Comparison of ENCODE assay signal across 8 cellular contexts in genomic region chr11:57648791-57649735, GRCh38. TPM values are rescaled to one million over a fixed set of nuclear protein-coding genes. Genes with fewer than 3 reads are reported as not detected.
DNase-seq lines count a peak whose midpoint lies in the region; ATAC-seq and TF ChIP-seq lines count a peak whose summit lies in the region.

No MANE protein-coding gene starts in this region.

- H3K9me3 Mint-ChIP-seq in activated CD8-positive, alpha-beta T cell treated with anti-CD3 and anti-CD28 coated beads for 36 hours = no peaks in the 10 kb centered on the region

- H3K36me3 ChIP-seq in skeletal muscle satellite cell (ENCODE audit: insufficient read depth, low read length) = no peaks in the 10 kb centered on the region
- no peaks in the 10 kb centered on the region for H3K36me3 ChIP-seq in BE2C

- H3K4me3 ChIP-seq in skeletal muscle satellite cell (ENCODE audit: low read length) = peak overlapping the region; percentile 50
- no peak overlapping the region; the same call in 1 of the 2 replicates for H3K4me3 ChIP-seq in BE2C (ENCODE audit: low read depth, low read length)

- TF ChIP-seq CTCF in activated CD8-positive, alpha-beta T cell treated with anti-CD3 and anti-CD28 coated beads for 36 hours (IDR thresholded peaks at IDR 0.05) = no peak
- TF ChIP-seq CTCF in BE2C (IDR thresholded peaks at IDR 0.05; ENCODE audit: low read depth, low read length) = no peak

- H3K4me1 ChIP-seq in skeletal muscle satellite cell (ENCODE audit: control insufficient read depth, insufficient read depth, low read length) (peaks cover 35% of the 10 kb centered on the region), BE2C (no peaks in the 10 kb centered on the region)

- peak; percentile 32 for DNase-seq in DMS79 treated with DMSO at 0.1 percent for 48 hours (lab: John Stamatoyannopoulos, UW)
- DNase-seq in DMS79 (lab: John Stamatoyannopoulos, UW) = no peak
- peak; percentile 42 for DNase-seq in activated CD8-positive, alpha-beta T cell treated with anti-CD3 and anti-CD28 coated beads for 36 hours
- peak; percentile 25 for DNase-seq in glomerular visceral epithelial cell (ENCODE audit: extremely low spot score)
- no peak for DNase-seq in NCI-H1436 treated with DMSO at 0.1 percent for 48 hours (lab: John Stamatoyannopoulos, UW)
- DNase-seq in BE2C = no peak
- DNase-seq in NCI-H524 treated with DMSO at 0.1 percent for 48 hours (lab: John Stamatoyannopoulos, UW) = no peak

- peak overlapping the region; percentile 65 for H3K4me2 ChIP-seq in skeletal muscle satellite cell (ENCODE audit: low read length)

- H3K9ac ChIP-seq in skeletal muscle satellite cell (ENCODE audit: low read depth, low read length) = no peak overlapping the region

- no peaks in the 10 kb centered on the region for H3K36me3 Mint-ChIP-seq in activated CD8-positive, alpha-beta T cell treated with anti-CD3 and anti-CD28 coated beads for 36 hours (ENCODE audit: low read depth)

- peaks cover 43% of the 10 kb centered on the region for H3K4me1 Mint-ChIP-seq in activated CD8-positive, alpha-beta T cell treated with anti-CD3 and anti-CD28 coated beads for 36 hours (ENCODE audit: low read depth)

- intact Hi-C loops in activated CD8-positive, alpha-beta T cell treated with anti-CD3 and anti-CD28 coated beads for 36 hours (cut with micrococcal nuclease) = no loop called here

- H3K9me3 ChIP-seq in skeletal muscle satellite cell (replicated peaks; ENCODE audit: low read length) (no peaks in the 10 kb centered on the region), BE2C (no peaks in the 10 kb centered on the region)

- H3K27me3 ChIP-seq in skeletal muscle satellite cell (ENCODE audit: control insufficient read depth, insufficient read depth, low read length) = peaks cover 49% of the 10 kb centered on the region
- H3K27me3 ChIP-seq in BE2C = peaks cover 35% of the 10 kb centered on the region

- H3K27me3 Mint-ChIP-seq in activated CD8-positive, alpha-beta T cell treated with anti-CD3 and anti-CD28 coated beads for 36 hours = peaks cover 42% of the 10 kb centered on the region

- peak; percentile 34 for ATAC-seq in activated CD8-positive, alpha-beta T cell treated with anti-CD3 and anti-CD28 coated beads for 36 hours

- CTCF ChIA-PET in activated CD8-positive, alpha-beta T cell treated with anti-CD3 and anti-CD28 coated beads for 36 hours (lab: Charles Lee) = interaction anchor here (1.0 to 11.7 kb wide), 6 partner anchors 9 to 155 kb away, joined by 3 to 346 read pairs (median 6); partner anchors contain the start of gene UBE2L6

- POLR2A ChIA-PET in activated CD8-positive, alpha-beta T cell treated with anti-CD3 and anti-CD28 coated beads for 36 hours (lab: Charles Lee) = interaction anchor here (0.6 to 1.5 kb wide), 6 partner anchors 9 to 929 kb away, joined by 3 to 8 read pairs (median 3); no protein-coding TSS in a partner anchor

- peak overlapping the region; percentile 66 for H3K27ac Mint-ChIP-seq in activated CD8-positive, alpha-beta T cell treated with anti-CD3 and anti-CD28 coated beads for 36 hours

- peak overlapping the region; percentile 64 for H3K4me3 Mint-ChIP-seq in activated CD8-positive, alpha-beta T cell treated with anti-CD3 and anti-CD28 coated beads for 36 hours

RNA-seq across cellular contexts. Expression of gene YPEL4, which starts 0.6 kb away (rescaled TPM):
- total RNA-seq in activated CD8-positive, alpha-beta T cell treated with anti-CD3 and anti-CD28 coated beads for 36 hours = under 1 TPM; 0.43 to 0.54 TPM
- 0.22 and 0.25 TPM in 2 replicates for total RNA-seq in skeletal muscle satellite cell (2012; rRNA removed)
- polyA plus RNA-seq in BE2C (2012; ENCODE audit: insufficient read depth, insufficient read length, low read depth) = not detected

RNA-seq across cellular contexts. Expression of gene CLP1, which starts 8.5 kb away (rescaled TPM):
- 10 to 100 TPM; 16.2 to 16.9 TPM for total RNA-seq in activated CD8-positive, alpha-beta T cell treated with anti-CD3 and anti-CD28 coated beads for 36 hours
- total RNA-seq in skeletal muscle satellite cell (2012; rRNA removed) = 13.2 and 13.3 TPM in 2 replicates
- polyA plus RNA-seq in BE2C (2012; ENCODE audit: insufficient read depth, insufficient read length, low read depth) = 27.5 TPM

RNA-seq across cellular contexts. Expression of gene ZDHHC5, which starts 18.9 kb away (rescaled TPM):
- total RNA-seq in activated CD8-positive, alpha-beta T cell treated with anti-CD3 and anti-CD28 coated beads for 36 hours = 10 to 100 TPM; 53.7 to 54.8 TPM
- total RNA-seq in skeletal muscle satellite cell (2012; rRNA removed) = 39.8 and 47.8 TPM in 2 replicates
- polyA plus RNA-seq in BE2C (2012; ENCODE audit: insufficient read depth, insufficient read length, low read depth) = 42.9 TPM

RNA-seq across cellular contexts. Expression of gene SERPING1, which starts 51.6 kb away (rescaled TPM):
- total RNA-seq in activated CD8-positive, alpha-beta T cell treated with anti-CD3 and anti-CD28 coated beads for 36 hours = not detected
- 15.0 and 26.4 TPM in 2 replicates for total RNA-seq in skeletal muscle satellite cell (2012; rRNA removed)
- not detected for polyA plus RNA-seq in BE2C (2012; ENCODE audit: insufficient read depth, insufficient read length, low read depth)

Comparison
In these comparisons a context has a peak if more than half of its experiments do, and no peak if none do; other contexts are left out.
1. DNase-seq: peak in DMS79 treated with DMSO at 0.1 percent for 48 hours (single experiment), activated CD8-positive, alpha-beta T cell treated with anti-CD3 and anti-CD28 coated beads for 36 hours (single experiment) and glomerular visceral epithelial cell (single experiment); none in DMS79 (single experiment), NCI-H1436 treated with DMSO at 0.1 percent for 48 hours (single experiment), BE2C (single experiment) and NCI-H524 treated with DMSO at 0.1 percent for 48 hours (single experiment).